Comparison of ENCODE assay signal across 8 cellular contexts in genomic region chr3:4981688-4982494, GRCh38. TPM values are rescaled to one million over a fixed set of nuclear protein-coding genes. Genes with fewer than 3 reads are reported as not detected.
DNase-seq lines count a peak whose midpoint lies in the region; ATAC-seq and TF ChIP-seq lines count a peak whose summit lies in the region.

No MANE protein-coding gene starts in this region.

- intact Hi-C loops in heart right ventricle (cut with DNase I): loop anchor here in 6 of 10 donors (2.0 to 5.0 kb wide), 9 partner anchors 35 to 270 kb away; no protein-coding TSS in a partner anchor
- intact Hi-C loops in cardiac septum (cut with DNase I): no loop called here
- intact Hi-C loops in psoas muscle (cut with DNase I): loop anchor here in 1 of 2 donors (5.0 kb wide), 2 partner anchors 40 to 260 kb away; no protein-coding TSS in a partner anchor
- intact Hi-C loops in posterior cingulate gyrus (cut with DNase I): no loop called here

- H3K4me3 ChIP-seq in heart right ventricle (peak overlapping the region; percentile 70 to 98 (median 87)), psoas muscle (peak overlapping the region; percentile 99)

- TF ChIP-seq CTCF in heart right ventricle (IDR thresholded peaks at IDR 0.05): peak in 7 of 9 donors; percentile 20 to 49 (median 33)
- peak; percentile 56 for TF ChIP-seq CTCF in psoas muscle (IDR thresholded peaks at IDR 0.05)

- peak overlapping the region; percentile 41 to 100 (median 100) for H3K27ac ChIP-seq in heart right ventricle
- peak overlapping the region; percentile 100 for H3K27ac ChIP-seq in psoas muscle

- H3K27me3 ChIP-seq in heart right ventricle (no peaks in the 10 kb centered on the region), psoas muscle (ENCODE audit: insufficient read depth in 3 of 3, low read length in 2 of 3) (no peaks in the 10 kb centered on the region)

- H3K9me3 ChIP-seq in heart right ventricle (no peaks in the 10 kb centered on the region), psoas muscle (no peaks in the 10 kb centered on the region)

- TF ChIP-seq POLR2A in erythroblast (IDR thresholded peaks at IDR 0.05; ENCODE audit: low read length): peak; percentile 48

- 12 to 15% methylated on average over 8 of the region's 8 CpGs for WGBS in heart right ventricle, 2 donors
- WGBS in psoas muscle, 3 donors: 5 to 15% (median 5%) methylated on average over 8 of the region's 8 CpGs

- H3K36me3 ChIP-seq in heart right ventricle: peaks cover 0 to 55% (median 23%) of the 10 kb centered on the region in 9 donors
- H3K36me3 ChIP-seq in psoas muscle (ENCODE audit: insufficient read depth in 1 of 2, low read depth in 1 of 2): peaks cover 0 to 44% of the 10 kb centered on the region in 2 donors

- DNase-seq in heart right ventricle: peak in 1 of 2 donors; percentile 42
- no peak for DNase-seq in cardiac septum (ENCODE audit: low spot score)
- peak; percentile 66 for DNase-seq in SKM-1 (lab: John Stamatoyannopoulos, UW; ENCODE audit: unreplicated experiment)
- peak; percentile 21 to 65 for DNase-seq in erythroblast (lab: John Stamatoyannopoulos, UW)
- DNase-seq in psoas muscle: no peak
- DNase-seq in activated gamma-delta T cell (lab: John Stamatoyannopoulos, UW): no peak
- DNase-seq in NK-92 (lab: John Stamatoyannopoulos, UW; ENCODE audit: unreplicated experiment): no peak
- DNase-seq in posterior cingulate gyrus: no peak

- H3K4me1 ChIP-seq in heart right ventricle (peaks cover 16 to 69% (median 56%) of the 10 kb centered on the region in 9 donors), psoas muscle (peaks cover 28% of the 10 kb centered on the region)

- no peak for ATAC-seq in heart right ventricle
- ATAC-seq in psoas muscle: no peak

RNA-seq across cellular contexts. Expression of gene BHLHE40, which starts 2.7 kb away (rescaled TPM):
- total RNA-seq in heart right ventricle: 100 to 1,000 TPM in 1 of 10 donors, 10 to 100 TPM in 9; 14.2 to 209 (median 54.9) TPM
- 10 to 100 TPM; 10.0 to 10.7 TPM for polyA plus RNA-seq in heart right ventricle
- total RNA-seq in cardiac septum: 71.5 TPM
- total RNA-seq in psoas muscle: 100 to 1,000 TPM in 1 of 4 donors, 10 to 100 TPM in 3; 22.7 to 143 (median 77.0) TPM
- polyA plus RNA-seq in psoas muscle: 10 to 100 TPM; 16.7 to 65.1 (median 33.5) TPM

Comparison
In these comparisons a context has a peak if more than half of its experiments do, and no peak if none do; other contexts are left out.
1. intact Hi-C loops: an anchor here in heart right ventricle (2.0 to 5.0 kb wide); none called in cardiac septum and posterior cingulate gyrus.
2. DNase-seq: peak in SKM-1 (single experiment) and erythroblast (2 of 2); none in cardiac septum (single experiment), psoas muscle (0 of 2), activated gamma-delta T cell (single experiment), NK-92 (single experiment) and posterior cingulate gyrus (0 of 10).